Comparison of ENCODE assay signal across 20 cellular contexts in genomic region chr10:48821111-48821510, GRCh38.
DNase-seq lines count a peak whose midpoint lies in the region; ATAC-seq, FAIRE-seq and TF ChIP-seq lines count a peak whose summit lies in the region.
"Had no signal": no experiment of that assay in that cellular context is flagged by ENCODE, and none has a peak within 500 bp of the region (broad histone marks: within the 10 kb centered on the region; RNA-seq: fewer than 3 reads in every experiment).

No MANE protein-coding gene starts in this region.

- no peak for FAIRE-seq in K562 (lab: Jason Lieb, UNC)
- FAIRE-seq: D721Med, HTR-8/SVneo had no signal

- H3K4me1 ChIP-seq in mammary epithelial cell (ENCODE audit: insufficient read depth, low read length): peaks cover 9% of the 10 kb centered on the region
- no peaks in the 10 kb centered on the region for H3K4me1 ChIP-seq in K562 (replicated peaks in 1 of 2; ENCODE audit: control insufficient read depth in 2 of 2, insufficient read depth in 2 of 2, low read length in 2 of 2)
- H3K4me1 ChIP-seq: Caco-2 had no signal

- H3K9me3 ChIP-seq in mammary epithelial cell (replicated peaks; ENCODE audit: insufficient read depth, low read length) (no peaks in the 10 kb centered on the region), K562 (replicated peaks; ENCODE audit: control insufficient read depth, insufficient read depth, low read depth, low read length) (no peaks in the 10 kb centered on the region)
- H3K9me3 ChIP-seq: Caco-2 had no signal

- DNase-seq in mammary epithelial cell: peak; percentile 2
- no peak for DNase-seq in MCF 10A (ENCODE audit: unreplicated experiment)
- DNase-seq in K562 (ENCODE audit: extremely low read depth in 1 of 4, low spot score in 3 of 4): peak in 1 of 4 experiments; percentile 9
- DNase-seq in stimulated activated effector memory CD8-positive, alpha-beta T cell treated with anti-CD3 and anti-CD28 coated beads, Interleukin-12 subunit alpha, Interleukin-12 subunit beta, amount 100 ng/mL, for 72 hours (ENCODE audit: low spot score in 2 of 2): no peak
- DNase-seq in GM03348 (ENCODE audit: low spot score): no peak
- DNase-seq in stimulated activated naive CD4-positive, alpha-beta T cell treated with Interleukin-2 at 50 U/mL for 16 hours (lab: John Stamatoyannopoulos, UW): no peak
- no peak for DNase-seq in activated CD4-positive, CD25-positive, alpha-beta regulatory T cell treated with anti-CD3 and anti-CD28 coated beads, Interleukin-2, amount 50 U/mL, for 72 hours
- DNase-seq: CD4-positive, alpha-beta T cell; DMS153; DMS79; GDM1; GOT3; H7 had no signal

- H3K4me3 ChIP-seq in mammary epithelial cell (replicated peaks in 1 of 3; ENCODE audit: insufficient read depth in 1 of 3, low read depth in 2 of 3, low read length in 3 of 3) (no peak overlapping the region), K562 (no peak overlapping the region)

- no peaks in the 10 kb centered on the region for H3K36me3 Mint-ChIP-seq in MCF 10A (ENCODE audit: insufficient read depth, unreplicated experiment)
- H3K36me3 Mint-ChIP-seq in stimulated activated effector memory CD8-positive, alpha-beta T cell treated with anti-CD3 and anti-CD28 coated beads, Interleukin-12 subunit alpha, Interleukin-12 subunit beta, amount 100 ng/mL, for 72 hours: no peaks in the 10 kb centered on the region

- no peak overlapping the region for H3K4me2 ChIP-seq in mammary epithelial cell (ENCODE audit: insufficient read depth, low read depth, low read length)
- no peak overlapping the region for H3K4me2 ChIP-seq in K562 (ENCODE audit: insufficient read depth, low read length)

- H3K79me2 ChIP-seq in mammary epithelial cell (ENCODE audit: insufficient read depth, low read length) (no peaks in the 10 kb centered on the region), K562 (ENCODE audit: control insufficient read depth, insufficient read depth, low read length) (no peaks in the 10 kb centered on the region)

- no TSS peak for BruUV-seq in mammary epithelial cell (replicated peaks; lab: Mats Ljungman, UMichigan)
- BruUV-seq in MCF 10A (replicated peaks; lab: Mats Ljungman, UMichigan): no TSS peak
- BruUV-seq in K562 (replicated peaks; lab: Mats Ljungman, UMichigan): no TSS peak

- TF ChIP-seq CTCF in mammary epithelial cell (conservative IDR thresholded peaks at IDR 0.05 in 1 of 2, IDR thresholded peaks at IDR 0.05 in 1 of 2; ENCODE audit: extremely low read depth in 1 of 2, insufficient read depth in 1 of 2, low read depth in 1 of 2, low read length in 2 of 2) (no peak), MCF 10A (IDR thresholded peaks at IDR 0.05; ENCODE audit: unreplicated experiment) (no peak), K562 (IDR thresholded peaks at IDR 0.05 in 2 of 3, conservative IDR thresholded peaks at IDR 0.05 in 1 of 3; ENCODE audit: insufficient read depth in 2 of 3, low read depth in 1 of 3, low read length in 3 of 3) (peak in 2 of 3 experiments; percentile 28 to 51; a peak in 2 of 6 replicates)

- no peak for TF ChIP-seq EP300 in K562 (IDR thresholded peaks at IDR 0.05; ENCODE audit: low read length)

- 94% methylated on average over 4 of the region's 4 CpGs for WGBS in mammary epithelial cell (ENCODE audit: low coverage, missing lambda C conversion rate)
- WGBS in K562 (ENCODE audit: insufficient coverage, low coverage, missing lambda C conversion rate): 0% methylated on average over 4 of the region's 4 CpGs

- H3K9me1 ChIP-seq in K562 (ENCODE audit: control insufficient read depth, insufficient read depth, low read length): no peaks in the 10 kb centered on the region

- H4K20me1 ChIP-seq in mammary epithelial cell (ENCODE audit: insufficient read depth, low read length) (no peaks in the 10 kb centered on the region), K562 (replicated peaks; ENCODE audit: control insufficient read depth, insufficient read depth, low read length) (peaks cover 3% of the 10 kb centered on the region; the same call in 1 of the 2 replicates)

- no peaks in the 10 kb centered on the region for H3K36me3 ChIP-seq in mammary epithelial cell (ENCODE audit: insufficient read depth, low read length)
- no peaks in the 10 kb centered on the region for H3K36me3 ChIP-seq in K562 (ENCODE audit: control insufficient read depth, insufficient read depth, low read length)

- POLR2A ChIA-PET in MCF 10A (lab: Yijun Ruan, JAX) (no interaction called here), K562 (lab: Yijun Ruan, JAX) (interaction anchor here (0.6 to 1.6 kb wide), 2 partner anchors 56 to 86 kb away, joined by 3 to 4 read pairs; no protein-coding TSS in a partner anchor)

- H2AFZ ChIP-seq in mammary epithelial cell (ENCODE audit: low read depth, low read length) (no peak overlapping the region), K562 (ENCODE audit: low read depth, low read length) (no peak overlapping the region)

- dilution Hi-C loops in mammary epithelial cell (cut with HindIII; ENCODE audit: low sequenced_read_pairs): no loop called here

- peak; percentile 28 for TF ChIP-seq POLR2A in GM19099 (IDR thresholded peaks at IDR 0.05; ENCODE audit: extremely low read depth, insufficient read length, low read depth)
- no peak for TF ChIP-seq POLR2A in K562 (conservative IDR thresholded peaks at IDR 0.05)

- peak; percentile 69 for ATAC-seq in K562
- peak; percentile 16 for ATAC-seq in stimulated activated effector memory CD8-positive, alpha-beta T cell treated with anti-CD3 and anti-CD28 coated beads, Interleukin-12 subunit alpha, Interleukin-12 subunit beta, amount 100 ng/mL, for 72 hours

- H3K4me1 Mint-ChIP-seq in MCF 10A (ENCODE audit: insufficient read depth, unreplicated experiment): no peaks in the 10 kb centered on the region
- no peaks in the 10 kb centered on the region for H3K4me1 Mint-ChIP-seq in stimulated activated effector memory CD8-positive, alpha-beta T cell treated with anti-CD3 and anti-CD28 coated beads, Interleukin-12 subunit alpha, Interleukin-12 subunit beta, amount 100 ng/mL, for 72 hours

- CTCF ChIA-PET in mammary epithelial cell (lab: Charles Lee; ENCODE audit: low non-redundant PET): no interaction called here
- CTCF ChIA-PET in MCF 10A (lab: Yijun Ruan, JAX): no interaction called here
- CTCF ChIA-PET in K562 (lab: Yijun Ruan, JAX; ENCODE audit: low intra/inter-chr PET ratio): interaction anchor here (0.6 to 2.9 kb wide), 3 partner anchors 15 to 165 kb away, joined by 3 to 45 read pairs (median 3); no protein-coding TSS in a partner anchor

- H3K27ac Mint-ChIP-seq in MCF 10A (ENCODE audit: low read depth, unreplicated experiment): no peak overlapping the region
- H3K27ac Mint-ChIP-seq in stimulated activated effector memory CD8-positive, alpha-beta T cell treated with anti-CD3 and anti-CD28 coated beads, Interleukin-12 subunit alpha, Interleukin-12 subunit beta, amount 100 ng/mL, for 72 hours: no peak overlapping the region
- H3K27ac Mint-ChIP-seq: CD4-positive, alpha-beta T cell; IgD-negative memory B cell had no signal

- peak; percentile 80 to 93 for TF ChIP-seq RAD21 in K562 (CRISPR knock-in tag; conservative IDR thresholded peaks at IDR 0.05 in 1 of 2, IDR thresholded peaks at IDR 0.05 in 1 of 2)

- H3K27me3 Mint-ChIP-seq in MCF 10A (ENCODE audit: insufficient read depth, unreplicated experiment): peaks cover 51% of the 10 kb centered on the region
- H3K27me3 Mint-ChIP-seq: B cell; CD4-positive, alpha-beta T cell; IgD-negative memory B cell had no signal

- H3K4me3 Mint-ChIP-seq in MCF 10A (ENCODE audit: unreplicated experiment): no peak overlapping the region
- H3K4me3 Mint-ChIP-seq in stimulated activated effector memory CD8-positive, alpha-beta T cell treated with anti-CD3 and anti-CD28 coated beads, Interleukin-12 subunit alpha, Interleukin-12 subunit beta, amount 100 ng/mL, for 72 hours: no peak overlapping the region
- H3K4me3 Mint-ChIP-seq: B cell; CD4-positive, alpha-beta T cell had no signal

- in situ Hi-C loops in mammary epithelial cell (cut with MboI; ENCODE audit: low sequenced_read_pairs in 2 of 2): no loop called here
- in situ Hi-C loops in K562 (cut with MboI): no loop called here

- H3K27me3 ChIP-seq in mammary epithelial cell (ENCODE audit: insufficient read depth, low read length) (peaks cover 2% of the 10 kb centered on the region), K562 (ENCODE audit: control insufficient read depth in 2 of 2, insufficient read depth in 2 of 2, low read length in 2 of 2) (peaks cover 16 to 59% of the 10 kb centered on the region in 2 experiments; a peak in 4 of 5 replicates)

- intact Hi-C loops in mammary epithelial cell (cut with micrococcal nuclease) (no loop called here), MCF 10A (cut with micrococcal nuclease) (no loop called here), K562 (cut with micrococcal nuclease) (loop anchor here (1.0 kb wide), 1 partner anchor 163 kb away; no protein-coding TSS in a partner anchor)

- no peaks in the 10 kb centered on the region for H3K9me3 Mint-ChIP-seq in MCF 10A (ENCODE audit: unreplicated experiment)
- H3K9me3 Mint-ChIP-seq in stimulated activated effector memory CD8-positive, alpha-beta T cell treated with anti-CD3 and anti-CD28 coated beads, Interleukin-12 subunit alpha, Interleukin-12 subunit beta, amount 100 ng/mL, for 72 hours: no peaks in the 10 kb centered on the region
- H3K9me3 Mint-ChIP-seq: CD4-positive, alpha-beta T cell; IgD-negative memory B cell had no signal

- H3K27ac ChIP-seq in mammary epithelial cell (ENCODE audit: insufficient read depth, low read depth, low read length): no peak overlapping the region
- no peak overlapping the region for H3K27ac ChIP-seq in K562 (ENCODE audit: extremely low read depth, low read depth, low read length)
- H3K27ac ChIP-seq: C4-2B had no signal

- no peak overlapping the region for H3K9ac ChIP-seq in mammary epithelial cell (ENCODE audit: insufficient read depth, low read length)
- H3K9ac ChIP-seq in K562 (ENCODE audit: insufficient read depth in 1 of 2, low read depth in 2 of 2, low read length in 2 of 2): no peak overlapping the region

TF ChIP-seq in K562, 482 proteins besides CTCF, POLR2A, EP300 and RAD21:
- TF ChIP-seq DEAF1 (CRISPR knock-in tag; IDR thresholded peaks at IDR 0.05) (peak; percentile 80), TCF15 (CRISPR knock-in tag; IDR thresholded peaks at IDR 0.05) (no peak)

Comparison
In these comparisons a context has a peak if more than half of its experiments do, and no peak if none do; other contexts are left out.
1. CTCF ChIP-seq: peak in K562 (2 of 3); none in mammary epithelial cell (0 of 2) and MCF 10A (single experiment).